Comparison of ENCODE assay signal across 31 cellular contexts in genomic region chr6:168029459-168030217, GRCh38. TPM values are rescaled to one million over a fixed set of nuclear protein-coding genes. Genes with fewer than 3 reads are reported as not detected.
A peak's percentile ranks its signal among the peaks of the same experiment; 100 is the strongest.
DNase-seq lines count a peak whose midpoint lies in the region; ATAC-seq, FAIRE-seq and TF ChIP-seq lines count a peak whose summit lies in the region.
"Had no signal": no experiment of that assay in that cellular context is flagged by ENCODE, and none has a peak within 500 bp of the region (broad histone marks: within the 10 kb centered on the region; RNA-seq: fewer than 3 reads in every experiment).

No MANE protein-coding gene starts in this region.

- H3K27ac Mint-ChIP-seq in osteocyte (ENCODE audit: unreplicated experiment) = no peak overlapping the region
- H3K27ac Mint-ChIP-seq: activated CD4-positive, alpha-beta T cell treated with anti-CD3 and anti-CD28 coated beads, Interleukin-2, amount 10 ng/mL, durations not matched to agents 24 days and 14 days; activated naive CD4-positive, alpha-beta T cell treated with anti-CD3 and anti-CD28 coated beads for 36 hours had no signal

- no peak overlapping the region for H3K4me3 Mint-ChIP-seq in osteocyte (ENCODE audit: unreplicated experiment)
- H3K4me3 Mint-ChIP-seq: activated CD4-positive, alpha-beta T cell treated with anti-CD3 and anti-CD28 coated beads, Interleukin-2, amount 10 ng/mL, durations not matched to agents 24 days and 14 days; activated naive CD4-positive, alpha-beta T cell treated with anti-CD3 and anti-CD28 coated beads for 36 hours had no signal

- H3K4me3 ChIP-seq in kidney (ENCODE audit: low read length in 2 of 2) (no peak overlapping the region), GM23248 (no peak overlapping the region)
- H3K4me3 ChIP-seq: prostate gland, skin epidermis, upper lobe of right lung had no signal

- TF ChIP-seq CTCF in kidney (IDR thresholded peaks at IDR 0.05; ENCODE audit: borderline replicate concordance, extremely low read depth, insufficient read depth) (no peak), osteocyte (IDR thresholded peaks at IDR 0.05) (no peak)

- in situ Hi-C loops in KBM-7 (cut with MboI; ENCODE audit: low pct_unique_long_range_greater_than_20kb, low sequenced_read_pairs) (no loop called here), GM23248 (cut with MboI) (no loop called here)

- peak; percentile 54 for ATAC-seq in esophagus mucosa
- no peak for ATAC-seq in GM19035 (IDR thresholded peaks at IDR 0.05; ENCODE audit: unreplicated experiment)
- ATAC-seq: left lobe of liver, Panc1, upper lobe of right lung had no signal

- no peaks in the 10 kb centered on the region for H3K36me3 Mint-ChIP-seq in osteocyte (ENCODE audit: unreplicated experiment)

- intact Hi-C loops in kidney (cut with DNase I) = no loop called here

- H3K27ac ChIP-seq in kidney (ENCODE audit: low read depth in 2 of 2, low read length in 2 of 2) (no peak overlapping the region), GM23248 (no peak overlapping the region)
- H3K27ac ChIP-seq: brain microvascular endothelial cell, prostate gland, skin epidermis, upper lobe of right lung, WERI-Rb-1 had no signal

- H3K4me1 ChIP-seq in kidney (ENCODE audit: control insufficient read depth in 1 of 2, insufficient read depth in 1 of 2, low read depth in 1 of 2, low read length in 2 of 2) = peaks cover 4 to 7% of the 10 kb centered on the region in 2 donors
- H3K4me1 ChIP-seq in GM23248 (ENCODE audit: insufficient read depth) = peaks cover 19% of the 10 kb centered on the region
- H3K4me1 ChIP-seq: BE2C, prostate gland had no signal

- H3K4me1 Mint-ChIP-seq in osteocyte (ENCODE audit: unreplicated experiment) = peaks cover 35% of the 10 kb centered on the region
- H3K4me1 Mint-ChIP-seq: activated CD4-positive, alpha-beta T cell treated with anti-CD3 and anti-CD28 coated beads, Interleukin-2, amount 10 ng/mL, durations not matched to agents 24 days and 14 days had no signal

- no peaks in the 10 kb centered on the region for H3K9me3 Mint-ChIP-seq in osteocyte (ENCODE audit: unreplicated experiment)
- H3K9me3 Mint-ChIP-seq: activated CD4-positive, alpha-beta T cell treated with anti-CD3 and anti-CD28 coated beads, Interleukin-2, amount 10 ng/mL, durations not matched to agents 24 days and 14 days; activated naive CD4-positive, alpha-beta T cell treated with anti-CD3 and anti-CD28 coated beads for 36 hours had no signal

- no peaks in the 10 kb centered on the region for H3K27me3 ChIP-seq in GM23248 (replicated peaks; ENCODE audit: insufficient read depth)
- H3K27me3 ChIP-seq: BE2C, brain microvascular endothelial cell, upper lobe of right lung had no signal

- WGBS in GM23248 (ENCODE audit: low coverage in 1 of 2, low lambda C conversion rate in 2 of 2, missing lambda C conversion rate in 2 of 2), 2 experiments = 94 to 95% methylated on average over 14 of the region's 14 CpGs

- no peak for FAIRE-seq in kidney (lab: Jason Lieb, UNC)
- FAIRE-seq: H1 had no signal

- no peaks in the 10 kb centered on the region for H3K79me2 ChIP-seq in GM23248 (ENCODE audit: insufficient read depth)

- DNase-seq in KBM-7 = peak; percentile 12
- peak; percentile 81 for DNase-seq in kidney
- peak; percentile 57 for DNase-seq in osteocyte (ENCODE audit: extremely low spot score, unreplicated experiment)
- DNase-seq in EL = no peak
- DNase-seq in GM23248 = no peak
- DNase-seq in T-helper 1 cell = no peak
- DNase-seq: activated CD4-positive, alpha-beta T cell treated with anti-CD3 and anti-CD28 coated beads, Interleukin-2, amount 10 ng/mL, durations not matched to agents 24 days and 14 days; activated naive CD4-positive, alpha-beta T cell treated with anti-CD3 and anti-CD28 coated beads for 36 hours; activated T-cell treated with anti-CD3 and anti-CD28 coated beads, Interleukin-2, amount 50 U/mL, for 48 hours; BE2C; brain microvascular endothelial cell; Karpas-422; MV-4-11; NCI-H1694; NCI-H2171; NCI-H524 treated with DMSO at 0.1 percent for 48 hours; SK-N-SH; stimulated activated CD4-positive, alpha-beta T cell treated with anti-CD3 and anti-CD28 coated beads, Interleukin-1b, Interleukin-23, amount 100 ng/mL, for 48 hours; substantia nigra; T-helper 2 cell; upper lobe of right lung; WERI-Rb-1 had no signal

- no peak overlapping the region for H3K4me2 ChIP-seq in GM23248 (ENCODE audit: unreplicated experiment)
- H3K4me2 ChIP-seq: SK-N-SH had no signal

- no peaks in the 10 kb centered on the region for H3K9me2 ChIP-seq in GM23248 (ENCODE audit: insufficient read depth)
- H3K9me2 ChIP-seq: SK-N-SH had no signal

- no peak overlapping the region for H2AFZ ChIP-seq in GM23248

- H3K36me3 ChIP-seq in kidney (ENCODE audit: control insufficient read depth in 1 of 2, insufficient read depth in 2 of 2, low read length in 2 of 2) (no peaks in the 10 kb centered on the region), GM23248 (ENCODE audit: low read depth) (no peaks in the 10 kb centered on the region)
- H3K36me3 ChIP-seq: BE2C, brain microvascular endothelial cell, prostate gland, upper lobe of right lung, WERI-Rb-1 had no signal

- no peaks in the 10 kb centered on the region for H3K27me3 Mint-ChIP-seq in osteocyte (ENCODE audit: unreplicated experiment)

- no peaks in the 10 kb centered on the region for H4K20me1 ChIP-seq in GM23248 (ENCODE audit: insufficient read depth)

- H3K9ac ChIP-seq in kidney (ENCODE audit: low read length in 2 of 2) = no peak overlapping the region
- no peak overlapping the region for H3K9ac ChIP-seq in GM23248
- H3K9ac ChIP-seq: SK-N-SH had no signal

- H3F3A ChIP-seq in GM23248 (ENCODE audit: insufficient read depth) = peaks cover 35% of the 10 kb centered on the region

- no peaks in the 10 kb centered on the region for H3K9me3 ChIP-seq in kidney (ENCODE audit: control insufficient read depth in 1 of 2, low read length in 2 of 2)
- no peaks in the 10 kb centered on the region for H3K9me3 ChIP-seq in GM23248 (ENCODE audit: low read depth)
- H3K9me3 ChIP-seq: BE2C, prostate gland, SK-N-SH, upper lobe of right lung had no signal

RNA-seq across cellular contexts. Expression of gene KIF25, which starts 32.2 kb away (rescaled TPM):
- not detected for total RNA-seq in esophagus mucosa
- total RNA-seq in kidney = not detected
- not detected for polyA plus RNA-seq in kidney (ENCODE audit: insufficient read depth, low read depth, low replicate concordance)
- total RNA-seq in osteocyte = not detected in 2 replicates
- total RNA-seq in GM23248 (2014; rRNA removed; shearing (Covaris generic)) = not detected in 2 replicates
- not detected in 2 replicates for polyA plus RNA-seq in GM23248 (2016; fragmentation: Nextera tagmentation; extraction: Ambion mirVana)
- total RNA-seq: activated CD4-positive, alpha-beta T cell treated with anti-CD3 and anti-CD28 coated beads, Interleukin-2, amount 10 ng/mL, durations not matched to agents 24 days and 14 days; activated naive CD4-positive, alpha-beta T cell treated with anti-CD3 and anti-CD28 coated beads for 36 hours had no signal
- polyA plus RNA-seq: fibroblast of lung, SK-N-SH had no signal

RNA-seq across cellular contexts. Expression of gene FRMD1, which starts 49.4 kb away (rescaled TPM):
- total RNA-seq in esophagus mucosa (not detected), kidney (1.1 TPM), osteocyte (0.05 and 0.34 TPM in 2 replicates)
- polyA plus RNA-seq in kidney (ENCODE audit: insufficient read depth, low read depth, low replicate concordance) (7.5 TPM), GM23248 (2016; fragmentation: Nextera tagmentation; extraction: Ambion mirVana) (not detected in 2 replicates)
- total RNA-seq in GM23248 (2014; rRNA removed; shearing (Covaris generic)) = not detected in 2 replicates
- total RNA-seq: A673; activated CD4-positive, alpha-beta T cell treated with anti-CD3 and anti-CD28 coated beads, Interleukin-2, amount 10 ng/mL, durations not matched to agents 24 days and 14 days; activated naive CD4-positive, alpha-beta T cell treated with anti-CD3 and anti-CD28 coated beads for 36 hours; fibroblast of lung; H1 had no signal
- polyA plus RNA-seq: fibroblast of lung, SK-N-SH had no signal

Comparison
In these comparisons a context has a peak if more than half of its experiments do, and no peak if none do; other contexts are left out.
1. DNase-seq: peak in KBM-7 (single experiment), kidney (single experiment) and osteocyte (single experiment); none in EL (single experiment), GM23248 (single experiment) and T-helper 1 cell (0 of 5).